ENCODE assay signal across 22 cellular contexts in the genomic region with DNA sequence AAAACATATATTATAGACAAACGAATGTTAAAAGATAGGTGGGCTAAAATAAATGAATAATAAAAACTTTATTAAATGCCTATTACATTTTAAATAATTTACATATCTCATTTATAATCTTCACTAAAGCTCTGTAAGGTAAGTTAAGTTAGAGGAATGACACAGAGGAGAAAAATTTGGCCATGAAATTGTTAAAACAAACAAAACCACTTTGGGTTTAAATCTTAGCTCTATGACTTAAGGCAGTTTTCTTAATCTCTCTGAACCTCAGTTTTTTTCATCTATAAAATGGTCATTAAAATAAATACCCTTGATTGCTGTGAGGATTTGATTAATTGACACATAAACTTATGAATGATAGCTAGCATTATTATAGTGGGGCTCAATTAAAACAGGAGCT.
DNase-seq lines count a peak whose midpoint lies in the region; ATAC-seq and TF ChIP-seq lines count a peak whose summit lies in the region.
"Had no signal": no experiment of that assay in that cellular context is flagged by ENCODE, and none has a peak within 500 bp of the region (broad histone marks: within the 10 kb centered on the region; RNA-seq: fewer than 3 reads in every experiment).

No MANE protein-coding gene starts in this region.

- peaks cover 25% of the 10 kb centered on the region for H3K4me1 ChIP-seq in RWPE2 (ENCODE audit: insufficient read depth, poor library complexity, severe bottlenecking)
- H3K4me1 ChIP-seq in mesendoderm (ENCODE audit: control insufficient read depth, low read depth, low read length) = no peaks in the 10 kb centered on the region
- H3K4me1 ChIP-seq in esophagus muscularis mucosa = no peaks in the 10 kb centered on the region

- no peaks in the 10 kb centered on the region for H3K36me3 ChIP-seq in RWPE2 (ENCODE audit: low read depth)
- H3K36me3 ChIP-seq in mesendoderm (ENCODE audit: control insufficient read depth, insufficient read depth, low read length) = no peaks in the 10 kb centered on the region
- no peaks in the 10 kb centered on the region for H3K36me3 ChIP-seq in esophagus muscularis mucosa

- H3K27me3 ChIP-seq in RWPE2 (ENCODE audit: insufficient read depth, poor library complexity, severe bottlenecking) (no peaks in the 10 kb centered on the region), mesendoderm (ENCODE audit: insufficient read depth, low read length, poor library complexity) (no peaks in the 10 kb centered on the region), esophagus muscularis mucosa (no peaks in the 10 kb centered on the region)

- no peak overlapping the region for H3K9ac ChIP-seq in mesendoderm (ENCODE audit: low read length)

- H3K4me3 Mint-ChIP-seq in Calu3 (ENCODE audit: low read depth, unreplicated experiment) = no peak overlapping the region

- TF ChIP-seq CTCF in Calu3 (IDR thresholded peaks at IDR 0.05; ENCODE audit: unreplicated experiment) (no peak), RWPE2 (IDR thresholded peaks at IDR 0.05; ENCODE audit: poor library complexity, severe bottlenecking) (no peak), esophagus muscularis mucosa (IDR thresholded peaks at IDR 0.05) (no peak)

- TF ChIP-seq EP300 in esophagus muscularis mucosa (IDR thresholded peaks at IDR 0.05) = no peak

- H2AK5ac ChIP-seq in mesendoderm (ENCODE audit: low read length) = no peak overlapping the region

- no peak overlapping the region for H3K4ac ChIP-seq in mesendoderm (ENCODE audit: low read depth, low read length)

- peak overlapping the region; percentile 72 for H3K27ac Mint-ChIP-seq in Calu3 (ENCODE audit: unreplicated experiment)

- peaks cover 4% of the 10 kb centered on the region for H3K36me3 Mint-ChIP-seq in Calu3 (ENCODE audit: insufficient read depth, unreplicated experiment)

- H3K79me2 ChIP-seq in mesendoderm (ENCODE audit: control insufficient read depth, insufficient read depth, low read length) = no peaks in the 10 kb centered on the region

- H2BK15ac ChIP-seq in mesendoderm (replicated peaks; ENCODE audit: low read depth) = no peak overlapping the region

- no peak overlapping the region for H4K5ac ChIP-seq in mesendoderm (ENCODE audit: low read length)

- intact Hi-C loops in Calu3 (cut with micrococcal nuclease; ENCODE audit: unreplicated experiment) (loop anchor here (2.0 to 5.0 kb wide), 2 partner anchors 64 to 106 kb away; no protein-coding TSS in a partner anchor), esophagus muscularis mucosa (cut with DNase I) (no loop called here)

- H4K8ac ChIP-seq in mesendoderm (ENCODE audit: low read depth, low read length) = no peak overlapping the region

- no peaks in the 10 kb centered on the region for H3K9me3 ChIP-seq in RWPE2 (ENCODE audit: severe bottlenecking)
- H3K9me3 ChIP-seq in esophagus muscularis mucosa = no peaks in the 10 kb centered on the region

- H2BK120ac ChIP-seq in mesendoderm (ENCODE audit: low read depth, low read length) = no peak overlapping the region

- H3K9me3 Mint-ChIP-seq in Calu3 (ENCODE audit: low read depth, unreplicated experiment) = no peaks in the 10 kb centered on the region

- H3K27me3 Mint-ChIP-seq in Calu3 (ENCODE audit: unreplicated experiment) = no peaks in the 10 kb centered on the region

- no peak for TF ChIP-seq POLR2A in esophagus muscularis mucosa (IDR thresholded peaks at IDR 0.05; ENCODE audit: low read depth)

- H3K27ac ChIP-seq in RWPE2 (ENCODE audit: poor library complexity, severe bottlenecking) = peak overlapping the region; percentile 89
- peak overlapping the region; percentile 89 for H3K27ac ChIP-seq in epithelial cell of prostate
- no peak overlapping the region for H3K27ac ChIP-seq in mesendoderm (ENCODE audit: low read depth, low read length)
- H3K27ac ChIP-seq in esophagus muscularis mucosa (replicated peaks in 1 of 4) = no peak overlapping the region
- H3K27ac ChIP-seq: SK-N-MC had no signal

- H3K79me1 ChIP-seq in mesendoderm (ENCODE audit: low read length) = no peaks in the 10 kb centered on the region

- ATAC-seq in RWPE2 (ENCODE audit: low read depth) (no peak), GM19351 (IDR thresholded peaks at IDR 0.05; ENCODE audit: unreplicated experiment) (no peak)
- ATAC-seq: K562 had no signal

- H3K4me1 Mint-ChIP-seq in Calu3 (ENCODE audit: low read depth, unreplicated experiment) = peaks cover 20% of the 10 kb centered on the region

- no peak overlapping the region for H2BK5ac ChIP-seq in mesendoderm (ENCODE audit: low read length)

- no peak overlapping the region for H3K56ac ChIP-seq in mesendoderm (ENCODE audit: low read length)

- no peak overlapping the region for H3K18ac ChIP-seq in mesendoderm (ENCODE audit: low read length)

- no CpG with 5 or more reads among the region's 1 CpG for WGBS in mesendoderm (ENCODE audit: extremely low coverage, insufficient coverage, low lambda C conversion rate)
- 77% methylated on average over 1 of the region's 1 CpG for WGBS in esophagus muscularis mucosa

- H3K23ac ChIP-seq in mesendoderm (ENCODE audit: low read length) = no peak overlapping the region

- no TSS peak for BruUV-seq in Calu3 (replicated peaks; lab: Mats Ljungman, UMichigan)

- DNase-seq in Calu3 (no peak), M059J (ENCODE audit: low read depth) (peak; percentile 68), RWPE2 (ENCODE audit: low spot score) (no peak), epithelial cell of prostate (ENCODE audit: low read depth, low spot score) (no peak), SKM-1 (lab: John Stamatoyannopoulos, UW; ENCODE audit: unreplicated experiment) (no peak), mesendoderm (no peak), esophagus muscularis mucosa (ENCODE audit: extremely low spot score) (no peak)
- DNase-seq: 8988T, ACHN, DMS153, DND-41, NCI-H1105, NCI-H1436 treated with DMSO at 0.1 percent for 48 hours, NCI-H187 treated with DMSO at 0.1 percent for 48 hours, NCI-H2107, NCI-H748 treated with DMSO at 0.1 percent for 48 hours, RPMI8226, SIG-M5, SW 1271 had no signal

- H3K4me2 ChIP-seq in mesendoderm (ENCODE audit: low read length) = no peak overlapping the region

- H3K4me3 ChIP-seq in RWPE2 (ENCODE audit: severe bottlenecking) (no peak overlapping the region), mesendoderm (ENCODE audit: low read length) (no peak overlapping the region), esophagus muscularis mucosa (no peak overlapping the region)
- H3K4me3 ChIP-seq: K562, SK-N-MC had no signal

- CTCF ChIA-PET in Calu3 (lab: Charles Lee) = interaction anchor here (0.6 to 1.3 kb wide), 9 partner anchors 8 to 534 kb away, joined by 3 to 6 read pairs (median 3); no protein-coding TSS in a partner anchor

Comparison
In these comparisons a context has a peak if more than half of its experiments do, and no peak if none do; other contexts are left out.
1. H3K27ac ChIP-seq: peak in RWPE2 (single experiment) and epithelial cell of prostate (single experiment); none in mesendoderm (single experiment) and esophagus muscularis mucosa (0 of 4).